In genomic region chr19:16542894-16543498, GRCh38 we compare ENCODE assay signal across 8 cellular contexts. TPM values are rescaled to one million over a fixed set of nuclear protein-coding genes. Genes with fewer than 3 reads are reported as not detected.
DNase-seq lines count a peak whose midpoint lies in the region; ATAC-seq and TF ChIP-seq lines count a peak whose summit lies in the region.

No MANE protein-coding gene starts in this region.

- no peaks in the 10 kb centered on the region for H3K4me1 ChIP-seq in endodermal cell (ENCODE audit: control insufficient read depth, insufficient read depth, low read length)
- no peaks in the 10 kb centered on the region for H3K4me1 ChIP-seq in neural progenitor cell

- 2 to 11% methylated on average over 6 to 16 of the region's 16 CpGs for whole genome bisulfite sequencing in endodermal cell (ENCODE audit: insufficient coverage in 1 of 2, insufficient read length in 1 of 2), 2 experiments

- peaks cover 10% of the 10 kb centered on the region for H3F3A ChIP-seq in neural progenitor cell (ENCODE audit: low read depth)

- no peaks in the 10 kb centered on the region for H3K9me3 Mint-ChIP-seq in endodermal cell
- no peaks in the 10 kb centered on the region for H3K9me3 Mint-ChIP-seq in neural progenitor cell

- ATAC-seq in GM18502 (IDR thresholded peaks at IDR 0.05; ENCODE audit: poor library complexity, unreplicated experiment) = peak; percentile 15
- no peak for ATAC-seq in GM19035 (IDR thresholded peaks at IDR 0.05; ENCODE audit: unreplicated experiment)
- ATAC-seq in HG02623 (IDR thresholded peaks at IDR 0.05; ENCODE audit: unreplicated experiment) = no peak
- no peak for ATAC-seq in HG03097 (IDR thresholded peaks at IDR 0.05; ENCODE audit: low FRiP score, unreplicated experiment)

- H3K27ac ChIP-seq in endodermal cell (ENCODE audit: low read depth, low read length) (peak overlapping the region; percentile 78), neural progenitor cell (peak overlapping the region; percentile 54)

- H3K4me3 ChIP-seq in endodermal cell (ENCODE audit: low read length) = peak overlapping the region; percentile 93
- peak overlapping the region; percentile 98 for H3K4me3 ChIP-seq in neural progenitor cell

- H3K4me3 Mint-ChIP-seq in endodermal cell (peak overlapping the region; percentile 86), neural progenitor cell (peak overlapping the region; percentile 97)

- peaks cover 30% of the 10 kb centered on the region for H4K20me1 ChIP-seq in neural progenitor cell (ENCODE audit: low read depth)

- peaks cover 66% of the 10 kb centered on the region for H3K79me2 ChIP-seq in neural progenitor cell (ENCODE audit: low read depth)

- no peak for TF ChIP-seq CTCF in endodermal cell (conservative IDR thresholded peaks at IDR 0.05)
- no peak for TF ChIP-seq CTCF in neural progenitor cell (IDR thresholded peaks at IDR 0.05)

- no peaks in the 10 kb centered on the region for H3K27me3 ChIP-seq in endodermal cell (ENCODE audit: control insufficient read depth, insufficient read depth, low read length, poor library complexity, severe bottlenecking)
- H3K27me3 ChIP-seq in neural progenitor cell = no peaks in the 10 kb centered on the region

- H3K27me3 Mint-ChIP-seq in endodermal cell (ENCODE audit: insufficient read depth) (no peaks in the 10 kb centered on the region), neural progenitor cell (ENCODE audit: insufficient read depth, low read depth) (peaks cover 5% of the 10 kb centered on the region)

- H3K4me2 ChIP-seq in neural progenitor cell = peak overlapping the region; percentile 87

- peaks cover 29% of the 10 kb centered on the region for H3K36me3 Mint-ChIP-seq in endodermal cell (ENCODE audit: low read depth)
- peaks cover 18% of the 10 kb centered on the region for H3K36me3 Mint-ChIP-seq in neural progenitor cell

- H2AFZ ChIP-seq in neural progenitor cell (replicated peaks) = peak overlapping the region; percentile 53

- H3K27ac Mint-ChIP-seq in endodermal cell (peak overlapping the region; percentile 83), neural progenitor cell (peak overlapping the region; percentile 79)

- peaks cover 25% of the 10 kb centered on the region for H3K36me3 ChIP-seq in endodermal cell (ENCODE audit: control insufficient read depth, insufficient read depth, low read length)
- no peaks in the 10 kb centered on the region for H3K36me3 ChIP-seq in neural progenitor cell

- H3K4me1 Mint-ChIP-seq in endodermal cell (peaks cover 16% of the 10 kb centered on the region), neural progenitor cell (peaks cover 25% of the 10 kb centered on the region)

- H3K9ac ChIP-seq in endodermal cell (ENCODE audit: extremely low read depth, low read length, poor library complexity, severe bottlenecking) = peak overlapping the region; percentile 95
- H3K9ac ChIP-seq in neural progenitor cell = peak overlapping the region; percentile 88

- peak; percentile 38 for DNase-seq in RKO (ENCODE audit: low spot score)
- DNase-seq in endodermal cell = no peak
- DNase-seq in neural progenitor cell (ENCODE audit: low spot score) = peak; percentile 13
- DNase-seq in AG20443 (ENCODE audit: low spot score) = no peak

- H3K9me3 ChIP-seq in endodermal cell (ENCODE audit: control insufficient read depth, low read length) (no peaks in the 10 kb centered on the region), neural progenitor cell (ENCODE audit: low read depth) (no peaks in the 10 kb centered on the region)

RNA-seq across cellular contexts. Expression of gene CHERP, which starts 0.8 kb away (rescaled TPM):
- 10 to 100 TPM; 69.5 to 71.5 TPM for total RNA-seq in endodermal cell
- 57.2 TPM for polyA plus RNA-seq in endodermal cell (2013, experiment 1 of 2)
- 47.1 TPM for polyA plus RNA-seq in endodermal cell (2013, experiment 2 of 2)
- 5.5 and 13.7 TPM in 2 replicates for total RNA-seq in neural progenitor cell (ENCODE audit: low replicate concordance)

RNA-seq across cellular contexts. Expression of gene SLC35E1, which starts 29.2 kb away (rescaled TPM):
- total RNA-seq in endodermal cell (10 to 100 TPM; 26.6 to 30.6 TPM), neural progenitor cell (ENCODE audit: low replicate concordance) (16.4 and 24.8 TPM in 2 replicates)
- 24.8 TPM for polyA plus RNA-seq in endodermal cell (2013, experiment 1 of 2)
- polyA plus RNA-seq in endodermal cell (2013, experiment 2 of 2) = 25.5 TPM

RNA-seq across cellular contexts. Expression of gene C19orf44, which starts 46.8 kb away (rescaled TPM):
- total RNA-seq in endodermal cell = 1 to 10 TPM; 7.9 TPM
- polyA plus RNA-seq in endodermal cell (2013, experiment 1 of 2) = 7.0 TPM
- polyA plus RNA-seq in endodermal cell (2013, experiment 2 of 2) = 7.9 TPM
- total RNA-seq in neural progenitor cell (ENCODE audit: low replicate concordance) = 10.9 and 13.2 TPM in 2 replicates

RNA-seq across cellular contexts. Expression of gene CALR3, which starts 47.0 kb away (rescaled TPM):
- total RNA-seq in endodermal cell (under 1 TPM in 1 of 2 donors, not detected in 1; 0.27 TPM), neural progenitor cell (ENCODE audit: low replicate concordance) (0.09 and 2.0 TPM in 2 replicates)
- polyA plus RNA-seq in endodermal cell (2013, experiment 1 of 2) = not detected
- not detected for polyA plus RNA-seq in endodermal cell (2013, experiment 2 of 2)

Comparison
In these comparisons a context has a peak if more than half of its experiments do, and no peak if none do; other contexts are left out.
1. DNase-seq: peak in RKO (single experiment) and neural progenitor cell (single experiment); none in endodermal cell (single experiment) and AG20443 (single experiment).